9 cellular contexts compared by ENCODE assay signal in genomic region chr2:65434592-65435241, GRCh38. TPM values are rescaled to one million over a fixed set of nuclear protein-coding genes. Genes with fewer than 3 reads are reported as not detected.
DNase-seq lines count a peak whose midpoint lies in the region; ATAC-seq, FAIRE-seq and TF ChIP-seq lines count a peak whose summit lies in the region.
"Had no signal": no experiment of that assay in that cellular context is flagged by ENCODE, and none has a peak within 500 bp of the region (broad histone marks: within the 10 kb centered on the region; RNA-seq: fewer than 3 reads in every experiment).

No MANE protein-coding gene starts in this region.

- peak overlapping the region; percentile 60 to 97 (median 86) for H3K4me3 Mint-ChIP-seq in CD4-positive, CD25-positive, alpha-beta regulatory T cell
- H3K4me3 Mint-ChIP-seq in astrocyte (ENCODE audit: unreplicated experiment): peak overlapping the region; percentile 91

- H3K36me3 ChIP-seq in CD4-positive, CD25-positive, alpha-beta regulatory T cell (ENCODE audit: control insufficient read depth, insufficient read depth, low read length): no peaks in the 10 kb centered on the region
- no peaks in the 10 kb centered on the region for H3K36me3 ChIP-seq in astrocyte (ENCODE audit: insufficient read depth, low read length)
- no peaks in the 10 kb centered on the region for H3K36me3 ChIP-seq in neural cell (ENCODE audit: insufficient read depth, low read length)

- peaks cover 35% of the 10 kb centered on the region for H3K4me1 ChIP-seq in CD4-positive, CD25-positive, alpha-beta regulatory T cell (ENCODE audit: control insufficient read depth, insufficient read depth, low read length, poor library complexity, severe bottlenecking)
- peaks cover 19% of the 10 kb centered on the region for H3K4me1 ChIP-seq in astrocyte (ENCODE audit: insufficient read depth, low read length)

- TF ChIP-seq EP300 in neural cell (conservative IDR thresholded peaks at IDR 0.05; ENCODE audit: poor library complexity, severe bottlenecking): no peak

- peaks cover 7% of the 10 kb centered on the region for H3F3A ChIP-seq in neural cell (ENCODE audit: insufficient read depth, low read length, poor library complexity, severe bottlenecking)

- no peak overlapping the region for H3K27ac Mint-ChIP-seq in CD4-positive, CD25-positive, alpha-beta regulatory T cell
- peak overlapping the region; percentile 75 for H3K27ac Mint-ChIP-seq in astrocyte (ENCODE audit: unreplicated experiment)
- H3K27ac Mint-ChIP-seq: stimulated activated memory B cell treated with anti-CD40 and anti-IgM and Interleukin-4, amounts not matched to agents 10 μg/mL and 1 μg/mL and 100 μg/mL, for 72 hours had no signal

- peak overlapping the region; percentile 94 for H3K4me2 ChIP-seq in astrocyte (ENCODE audit: low read length)
- H3K4me2 ChIP-seq in neural cell (ENCODE audit: low read length): no peak overlapping the region

- H3K9me3 ChIP-seq in CD4-positive, CD25-positive, alpha-beta regulatory T cell (ENCODE audit: control insufficient read depth in 2 of 2, low read length in 2 of 2): no peaks in the 10 kb centered on the region
- H3K9me3 ChIP-seq in astrocyte (ENCODE audit: insufficient read depth, low read depth, low read length) (no peaks in the 10 kb centered on the region), neural cell (ENCODE audit: low read length) (no peaks in the 10 kb centered on the region)

- H2AFZ ChIP-seq in astrocyte (ENCODE audit: low read depth, low read length) (no peak overlapping the region), neural cell (ENCODE audit: low read depth, low read length) (no peak overlapping the region)

- H3K9me3 Mint-ChIP-seq in CD4-positive, CD25-positive, alpha-beta regulatory T cell: no peaks in the 10 kb centered on the region
- no peaks in the 10 kb centered on the region for H3K9me3 Mint-ChIP-seq in astrocyte (ENCODE audit: unreplicated experiment)
- H3K9me3 Mint-ChIP-seq: stimulated activated memory B cell treated with anti-CD40 and anti-IgM and Interleukin-4, amounts not matched to agents 10 μg/mL and 1 μg/mL and 100 μg/mL, for 72 hours had no signal

- FAIRE-seq in astrocyte (lab: Jason Lieb, UNC): no peak

- TF ChIP-seq CTCF in astrocyte (IDR thresholded peaks at IDR 0.05; ENCODE audit: insufficient read depth, low read depth, low read length): no peak
- TF ChIP-seq CTCF in neural cell (IDR thresholded peaks at IDR 0.05; ENCODE audit: poor library complexity, severe bottlenecking): no peak

- no peak for TF ChIP-seq RAD21 in neural cell (conservative IDR thresholded peaks at IDR 0.05)

- no peak for ATAC-seq in CD4-positive, CD25-positive, alpha-beta regulatory T cell (ENCODE audit: low read depth in 2 of 2)
- no peak for ATAC-seq in HG03521 (IDR thresholded peaks at IDR 0.05; ENCODE audit: unreplicated experiment)
- no peak for ATAC-seq in GM19035 (IDR thresholded peaks at IDR 0.05; ENCODE audit: unreplicated experiment)

- H3K9me2 ChIP-seq in neural cell (ENCODE audit: insufficient read depth, low read length): no peaks in the 10 kb centered on the region

- H3K27me3 ChIP-seq in CD4-positive, CD25-positive, alpha-beta regulatory T cell (ENCODE audit: control insufficient read depth, insufficient read depth, low read length): peaks cover 16% of the 10 kb centered on the region
- H3K27me3 ChIP-seq in astrocyte (ENCODE audit: insufficient read depth, low read length): no peaks in the 10 kb centered on the region
- no peaks in the 10 kb centered on the region for H3K27me3 ChIP-seq in neural cell (ENCODE audit: insufficient read depth, low read depth, low read length)

- no peak overlapping the region for H3K4me3 ChIP-seq in CD4-positive, CD25-positive, alpha-beta regulatory T cell (ENCODE audit: low read depth, low read length)
- H3K4me3 ChIP-seq in astrocyte (ENCODE audit: insufficient read depth, low read depth, low read length): no peak overlapping the region
- peak overlapping the region; percentile 88 for H3K4me3 ChIP-seq in neural cell (ENCODE audit: low read length)

- no peaks in the 10 kb centered on the region for H3K36me3 Mint-ChIP-seq in CD4-positive, CD25-positive, alpha-beta regulatory T cell
- H3K36me3 Mint-ChIP-seq in astrocyte (ENCODE audit: low read depth, unreplicated experiment): no peaks in the 10 kb centered on the region
- H3K36me3 Mint-ChIP-seq: stimulated activated memory B cell treated with anti-CD40 and anti-IgM and Interleukin-4, amounts not matched to agents 10 μg/mL and 1 μg/mL and 100 μg/mL, for 72 hours had no signal

- H3K9ac ChIP-seq in astrocyte (ENCODE audit: low read length): peak overlapping the region; percentile 96
- H3K9ac ChIP-seq in neural cell (ENCODE audit: low read length): peak overlapping the region; percentile 95

- no peak overlapping the region for H3K27ac ChIP-seq in CD4-positive, CD25-positive, alpha-beta regulatory T cell (ENCODE audit: insufficient read depth, low read length, poor library complexity, severe bottlenecking)
- H3K27ac ChIP-seq in astrocyte (ENCODE audit: low read depth, low read length) (no peak overlapping the region), neural cell (ENCODE audit: low read length) (no peak overlapping the region)

- peaks cover 10 to 39% (median 20%) of the 10 kb centered on the region in 4 donors for H3K4me1 Mint-ChIP-seq in CD4-positive, CD25-positive, alpha-beta regulatory T cell
- peaks cover 28% of the 10 kb centered on the region for H3K4me1 Mint-ChIP-seq in astrocyte (ENCODE audit: low read depth, unreplicated experiment)

- H3K79me2 ChIP-seq in astrocyte (ENCODE audit: insufficient read depth, low read length) (peaks cover 28% of the 10 kb centered on the region), neural cell (replicated peaks; ENCODE audit: insufficient read depth, low read length) (peaks cover 5% of the 10 kb centered on the region)

- H4K20me1 ChIP-seq in astrocyte (ENCODE audit: insufficient read depth, low read length) (peaks cover 11% of the 10 kb centered on the region), neural cell (ENCODE audit: insufficient read depth) (no peaks in the 10 kb centered on the region)

- H3K27me3 Mint-ChIP-seq in CD4-positive, CD25-positive, alpha-beta regulatory T cell: peaks cover 58% of the 10 kb centered on the region
- no peaks in the 10 kb centered on the region for H3K27me3 Mint-ChIP-seq in astrocyte (ENCODE audit: low read depth, unreplicated experiment)

- DNase-seq in CD4-positive, CD25-positive, alpha-beta regulatory T cell: no peak
- DNase-seq in HT-29 (ENCODE audit: low spot score) (peak; percentile 53), astrocyte (ENCODE audit: low read depth) (no peak), AML-193 (lab: John Stamatoyannopoulos, UW) (no peak), GDM1 (lab: John Stamatoyannopoulos, UW) (no peak)

TF ChIP-seq in neural cell, 6 proteins besides CTCF, POLR2A, EP300 and RAD21:
- TF ChIP-seq EZH2 (IDR thresholded peaks at IDR 0.05; ENCODE audit: borderline replicate concordance, insufficient read depth, low read length, poor library complexity, severe bottlenecking) (no peak), POLR2AphosphoS5 (IDR thresholded peaks at IDR 0.05) (no peak), MXI1 (conservative IDR thresholded peaks at IDR 0.05; ENCODE audit: poor library complexity, severe bottlenecking) (no peak), TAF1 (IDR thresholded peaks at IDR 0.05; ENCODE audit: low read depth) (no peak), SMC3 (conservative IDR thresholded peaks at IDR 0.05; ENCODE audit: poor library complexity) (no peak), REST (IDR thresholded peaks at IDR 0.05; ENCODE audit: borderline replicate concordance) (no peak)

RNA-seq across cellular contexts. Expression of gene SPRED2, which starts 2.3 kb away (rescaled TPM):
- 6.3 TPM for total RNA-seq in CD4-positive, CD25-positive, alpha-beta regulatory T cell
- 1 to 10 TPM in 2 of 4 donors, under 1 TPM in 2; 0.23 to 1.2 (median 0.84) TPM for polyA plus RNA-seq in CD4-positive, CD25-positive, alpha-beta regulatory T cell
- total RNA-seq in HT-29 (2014; rRNA removed; shearing (Covaris generic)): 18.1 and 20.1 TPM in 2 replicates
- 47.3 and 55.2 TPM in 2 replicates for total RNA-seq in astrocyte
- polyA plus RNA-seq in neural cell: 5.3 and 5.4 TPM in 2 replicates
- polyA minus RNA-seq in neural cell: 12.2 and 15.7 TPM in 2 replicates
